ENCODE assay signal across 8 cellular contexts in the genomic region with DNA sequence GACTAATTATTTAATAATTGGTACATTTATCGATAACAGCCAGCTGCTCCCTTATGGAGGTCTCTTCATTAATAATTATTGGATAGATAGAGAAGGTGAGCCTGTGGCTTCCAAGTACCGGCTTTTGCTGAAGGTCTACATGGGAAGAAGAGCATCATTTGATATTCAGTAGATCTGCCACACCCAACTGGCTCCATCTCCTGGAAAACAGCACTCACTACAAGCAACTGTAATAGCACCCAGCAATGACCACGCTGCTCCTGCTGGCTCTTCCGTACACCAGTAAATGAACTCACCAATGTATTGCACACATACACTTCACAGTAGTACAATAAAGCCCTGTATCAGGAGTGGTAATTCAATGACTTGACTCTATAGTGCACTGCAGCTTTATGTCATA. TPM values are rescaled to one million over a fixed set of nuclear protein-coding genes. Genes with fewer than 3 reads are reported as not detected.
DNase-seq lines count a peak whose midpoint lies in the region; ATAC-seq and TF ChIP-seq lines count a peak whose summit lies in the region.

No MANE protein-coding gene starts in this region.

- no peaks in the 10 kb centered on the region for H3K27me3 Mint-ChIP-seq in Calu3 (ENCODE audit: unreplicated experiment)

- no peak for TF ChIP-seq POLR2A in GM18505 (IDR thresholded peaks at IDR 0.05; ENCODE audit: borderline replicate concordance, extremely low read depth, insufficient read depth, insufficient read length)

- intact Hi-C loops in Calu3 (cut with micrococcal nuclease; ENCODE audit: unreplicated experiment), result loop anchor here (1.0 to 10.0 kb wide), 4 partner anchors 35 to 319 kb away; no protein-coding TSS in a partner anchor

- ATAC-seq in GM18505 (IDR thresholded peaks at IDR 0.05; ENCODE audit: unreplicated experiment), result no peak

- H3K36me3 Mint-ChIP-seq in Calu3 (ENCODE audit: insufficient read depth, unreplicated experiment), result peaks cover 22% of the 10 kb centered on the region

- H3K4me3 Mint-ChIP-seq in Calu3 (ENCODE audit: low read depth, unreplicated experiment), result no peak overlapping the region

- peak; percentile 36 for DNase-seq in Calu3
- DNase-seq in HCEC 1CT, result peak; percentile 52
- peak; percentile 61 for DNase-seq in RPMI8226
- DNase-seq in globus pallidus (ENCODE audit: low spot score), result peak; percentile 10
- no peak for DNase-seq in DMS79 (lab: John Stamatoyannopoulos, UW)
- no peak for DNase-seq in activated gamma-delta T cell (lab: John Stamatoyannopoulos, UW)
- DNase-seq in anterior cingulate cortex (lab: John Stamatoyannopoulos, UW), result no peak

- H3K9me3 Mint-ChIP-seq in Calu3 (ENCODE audit: low read depth, unreplicated experiment), result no peaks in the 10 kb centered on the region

- no peak overlapping the region for H3K27ac Mint-ChIP-seq in Calu3 (ENCODE audit: unreplicated experiment)

- BruUV-seq in Calu3 (replicated peaks; lab: Mats Ljungman, UMichigan), result no TSS peak

- CTCF ChIA-PET in Calu3 (lab: Charles Lee), result interaction anchor here (0.6 kb wide), 1 partner anchor 27 kb away, joined by 4 read pairs; no protein-coding TSS in a partner anchor

- TF ChIP-seq CTCF in Calu3 (IDR thresholded peaks at IDR 0.05; ENCODE audit: unreplicated experiment), result peak; percentile 73

- no peaks in the 10 kb centered on the region for H3K4me1 Mint-ChIP-seq in Calu3 (ENCODE audit: low read depth, unreplicated experiment)

RNA-seq across cellular contexts. Expression of a gene that starts 19.5 kb away (rescaled TPM):
- 38.4 and 40.1 TPM in 2 replicates for total RNA-seq in Calu3 (2022)

Comparison
In these comparisons a context has a peak if more than half of its experiments do, and no peak if none do; other contexts are left out.
1. DNase-seq: peak in Calu3 (single experiment), HCEC 1CT (single experiment), RPMI8226 (single experiment) and globus pallidus (single experiment); none in DMS79 (single experiment), activated gamma-delta T cell (single experiment) and anterior cingulate cortex (0 of 58).